ENCODE assay signal across 18 cellular contexts in genomic region chr13:23288564-23288963, GRCh38.
"Had no signal": no experiment of that assay in that cellular context is flagged by ENCODE, and none has a peak within 500 bp of the region (broad histone marks: within the 10 kb centered on the region; RNA-seq: fewer than 3 reads in every experiment).

No MANE protein-coding gene starts in this region.

- H3K4me3 Mint-ChIP-seq: activated T-helper 1 cell treated with anti-CD3 and anti-CD28 coated beads, Interleukin-12 subunit alpha, Interleukin-12 subunit beta, Interleukin-2, Interleukin-4 antibody, amounts not matched to agents 30 ng/mL and 10 ng/mL and 1 ng/mL, durations not matched to agents 14 hours and 24 hours and 36 hours; naive B cell had no signal

- H3K36me3 ChIP-seq: ascending aorta, neutrophil, suprapubic skin, upper lobe of right lung had no signal

- H3K27me3 ChIP-seq: ascending aorta, foreskin keratinocyte, neutrophil, suprapubic skin, upper lobe of right lung had no signal

- H3K9me3 ChIP-seq: ascending aorta, neutrophil, upper lobe of right lung had no signal

- H3K4me3 ChIP-seq: skin epidermis, suprapubic skin, upper lobe of right lung had no signal

- H3K27ac Mint-ChIP-seq: activated T-helper 1 cell treated with anti-CD3 and anti-CD28 coated beads, Interleukin-12 subunit alpha, Interleukin-12 subunit beta, Interleukin-2, Interleukin-4 antibody, amounts not matched to agents 30 ng/mL and 10 ng/mL and 1 ng/mL, durations not matched to agents 14 hours and 24 hours and 36 hours; naive B cell had no signal

- H3K9me3 Mint-ChIP-seq: activated T-helper 1 cell treated with anti-CD3 and anti-CD28 coated beads, Interleukin-12 subunit alpha, Interleukin-12 subunit beta, Interleukin-2, Interleukin-4 antibody, amounts not matched to agents 30 ng/mL and 10 ng/mL and 1 ng/mL, durations not matched to agents 14 hours and 24 hours and 36 hours had no signal

- H3K4me1 ChIP-seq: upper lobe of right lung had no signal

- ATAC-seq: activated CD4-positive, CD25-positive, alpha-beta regulatory T cell treated with anti-CD3 and anti-CD28 coated beads, Interleukin-2, amount 50 U/mL, for 24 hours; esophagus mucosa; foreskin keratinocyte; upper lobe of right lung had no signal

- DNase-seq: activated CD4-positive, alpha-beta T cell treated with anti-CD3 and anti-CD28 coated beads, Interleukin-2, amount 50 U/mL, for 1 hour; activated CD8-positive, alpha-beta memory T cell treated with anti-CD3 and anti-CD28 coated beads for 24 hours; foreskin keratinocyte; mammary epithelial cell; naive B cell; posterior cingulate gyrus; retina; stimulated activated CD4-positive, alpha-beta T cell treated with anti-CD3 and anti-CD28 coated beads, Interleukin-4, amount 100 ng/mL, for 24 hours; stimulated activated naive CD4-positive, alpha-beta T cell; T-helper 9 cell; upper lobe of right lung had no signal

- H3K4me1 Mint-ChIP-seq: naive B cell had no signal

- H3K27ac ChIP-seq: foreskin keratinocyte, neutrophil, upper lobe of right lung had no signal
